Comparison of ENCODE assay signal across 1 cellular context in the genomic region with DNA sequence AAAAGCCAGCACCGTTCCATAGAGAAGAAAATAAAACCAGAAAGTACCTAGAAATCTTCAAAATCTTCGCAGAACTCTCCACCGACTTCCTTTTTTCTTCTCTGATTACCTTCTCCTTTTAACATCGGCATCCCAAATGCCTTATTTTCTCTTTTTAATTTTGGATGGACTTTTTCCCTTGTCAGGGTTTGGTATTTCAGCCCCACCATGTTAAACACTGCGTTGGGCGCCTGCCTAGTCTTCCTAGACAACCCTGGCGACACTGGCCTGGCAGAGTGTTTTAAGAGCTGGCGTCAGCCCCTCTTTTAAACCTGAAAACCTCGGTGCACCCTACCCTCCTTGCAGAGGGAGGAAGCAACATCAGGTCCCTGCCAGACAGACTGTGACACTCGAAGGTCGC.
A peak's percentile ranks its signal among the peaks of the same experiment; 100 is the strongest.
TF ChIP-seq lines count a peak whose summit lies in the region.

No MANE protein-coding gene starts in this region.

TF ChIP-seq in K562, 482 proteins besides CTCF, POLR2A, EP300 and RAD21 (continued from another document):
- TF ChIP-seq TRIM25 (IDR thresholded peaks at IDR 0.05; ENCODE audit: borderline replicate concordance): peak; percentile 99
- TF ChIP-seq, protein P1, sequence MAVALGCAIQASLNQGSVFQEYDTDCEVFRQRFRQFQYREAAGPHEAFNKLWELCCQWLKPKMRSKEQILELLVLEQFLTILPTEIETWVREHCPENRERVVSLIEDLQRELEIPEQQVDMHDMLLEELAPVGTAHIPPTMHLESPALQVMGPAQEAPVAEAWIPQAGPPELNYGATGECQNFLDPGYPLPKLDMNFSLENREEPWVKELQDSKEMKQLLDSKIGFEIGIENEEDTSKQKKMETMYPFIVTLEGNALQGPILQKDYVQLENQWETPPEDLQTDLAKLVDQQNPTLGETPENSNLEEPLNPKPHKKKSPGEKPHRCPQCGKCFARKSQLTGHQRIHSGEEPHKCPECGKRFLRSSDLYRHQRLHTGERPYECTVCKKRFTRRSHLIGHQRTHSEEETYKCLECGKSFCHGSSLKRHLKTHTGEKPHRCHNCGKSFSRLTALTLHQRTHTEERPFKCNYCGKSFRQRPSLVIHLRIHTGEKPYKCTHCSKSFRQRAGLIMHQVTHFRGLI (CRISPR knock-in tag; IDR thresholded peaks at IDR 0.05): peak; percentile 98; the same call in 1 of the 2 replicates
- 0 out of 2 replicates have a peak, but pooled peaks have one; percentile 10 for TF ChIP-seq GATA2 (CRISPR knock-in tag; IDR thresholded peaks at IDR 0.05)
